ENCODE assay signal across 27 cellular contexts in genomic region chr11:69538840-69539239, GRCh38. TPM values are rescaled to one million over a fixed set of nuclear protein-coding genes. Genes with fewer than 3 reads are reported as not detected.
A peak's percentile ranks its signal among the peaks of the same experiment; 100 is the strongest.
DNase-seq lines count a peak whose midpoint lies in the region; ATAC-seq and TF ChIP-seq lines count a peak whose summit lies in the region.
"Had no signal": no experiment of that assay in that cellular context is flagged by ENCODE, and none has a peak within 500 bp of the region (broad histone marks: within the 10 kb centered on the region; RNA-seq: fewer than 3 reads in every experiment).

No MANE protein-coding gene starts in this region.

- no peak overlapping the region for H2BK5ac ChIP-seq in IMR-90 (ENCODE audit: low read depth, low read length, poor library complexity, severe bottlenecking)

- 91% methylated on average over 5 of the region's 8 CpGs; no CpG with 5 or more reads in 1 of the 2 experiments for WGBS in IMR-90 (ENCODE audit: extremely low coverage in 2 of 2, insufficient read length in 1 of 2), 2 experiments

- H4K20me1 ChIP-seq in IMR-90 (ENCODE audit: insufficient read depth, low read length) = no peaks in the 10 kb centered on the region

- H2BK15ac ChIP-seq in IMR-90 (ENCODE audit: low read depth, low read length) = no peak overlapping the region

- H3K4me3 ChIP-seq in IMR-90 (ENCODE audit: insufficient read depth, low read depth, low read length) = no peak overlapping the region
- H3K4me3 ChIP-seq: stomach had no signal

- no TSS peak for BruUV-seq in IMR-90 (replicated peaks; lab: Mats Ljungman, UMichigan)

- H3K9ac ChIP-seq in IMR-90 (ENCODE audit: low read depth, low read length) = no peak overlapping the region

- POLR2A ChIA-PET in IMR-90 (lab: Charles Lee; ENCODE audit: unreplicated experiment) = no interaction called here

- no peak overlapping the region for H3K4me2 ChIP-seq in IMR-90 (ENCODE audit: low read depth, low read length)

- no peak overlapping the region for H4K8ac ChIP-seq in IMR-90 (ENCODE audit: low read depth in 2 of 2, low read length in 2 of 2)

- H3K4me1 Mint-ChIP-seq in chondrocyte (ENCODE audit: low read depth) = peaks cover 27% of the 10 kb centered on the region

- H2BK120ac ChIP-seq in IMR-90 (ENCODE audit: low read depth, low read length) = no peak overlapping the region

- no peak overlapping the region for H3K4me3 Mint-ChIP-seq in chondrocyte (ENCODE audit: unreplicated experiment)
- H3K4me3 Mint-ChIP-seq: activated CD8-positive, alpha-beta T cell treated with anti-CD3 and anti-CD28 coated beads, Interleukin-2, amount 10 ng/mL, durations not matched to agents 7 days and 5 days; CD4-positive, alpha-beta memory T cell; H9 had no signal

- H3K56ac ChIP-seq in IMR-90 (ENCODE audit: extremely low read depth, insufficient read depth, low read length) = no peak overlapping the region

- H2AFZ ChIP-seq in IMR-90 (replicated peaks; ENCODE audit: low read length, poor library complexity) = peak overlapping the region; percentile 8

- no peak overlapping the region for H3K23ac ChIP-seq in IMR-90 (ENCODE audit: low read depth, low read length)

- intact Hi-C loops in IMR-90 (cut with micrococcal nuclease) = no loop called here

- H3K27me3 ChIP-seq in IMR-90 (ENCODE audit: control insufficient read depth, insufficient read depth, low read length) = peaks cover 2% of the 10 kb centered on the region; the same call in 1 of the 2 replicates
- H3K27me3 ChIP-seq: neutrophil had no signal

- DNase-seq in IMR-90 (no peak), chondrocyte (ENCODE audit: low spot score) (peak; percentile 79), islet precursor cell (peak; percentile 46), substantia nigra (lab: John Stamatoyannopoulos, UW) (peak in 11 of 49 donors; percentile 4 to 45 (median 20))
- no peak for DNase-seq in activated CD4-positive, alpha-beta T cell treated with anti-CD3 and anti-CD28 coated beads, Interleukin-2, amount 50 U/mL, for 48 hours
- DNase-seq: activated CD4-positive, CD25-positive, alpha-beta regulatory T cell treated with anti-CD3 and anti-CD28 coated beads, Interleukin-2, amount 50 U/mL, for 72 hours; activated CD8-positive, alpha-beta T cell treated with anti-CD3 and anti-CD28 coated beads, Interleukin-2, amount 10 ng/mL, durations not matched to agents 7 days and 5 days; activated naive CD4-positive, alpha-beta T cell; CD4-positive, alpha-beta memory T cell; H9; KBM-7; mammary epithelial cell; NCI-H146; NCI-H2171; NCI-H526 treated with DMSO at 0.1 percent for 48 hours; stomach; SW 1271 had no signal

- no peaks in the 10 kb centered on the region for H3K9me3 Mint-ChIP-seq in chondrocyte (ENCODE audit: low read depth)
- H3K9me3 Mint-ChIP-seq: H9 had no signal

- no peak for TF ChIP-seq RAD21 in IMR-90 (IDR thresholded peaks at IDR 0.05; ENCODE audit: low read length)

- ATAC-seq in IMR-90 (ENCODE audit: low read depth) = no peak
- ATAC-seq in GM21717 (IDR thresholded peaks at IDR 0.05; ENCODE audit: unreplicated experiment) = no peak
- no peak for ATAC-seq in GM21526 (IDR thresholded peaks at IDR 0.05; ENCODE audit: low FRiP score, unreplicated experiment)
- no peak for ATAC-seq in HG03565 (IDR thresholded peaks at IDR 0.05; ENCODE audit: unreplicated experiment)
- ATAC-seq: activated CD8-positive, alpha-beta T cell treated with anti-CD3 and anti-CD28 coated beads, Interleukin-2, amount 10 ng/mL, durations not matched to agents 7 days and 5 days had no signal

- H3K27me3 Mint-ChIP-seq in chondrocyte (ENCODE audit: low read depth) = no peaks in the 10 kb centered on the region

- dilution Hi-C loops in IMR-90 (cut with HindIII; ENCODE audit: low sequenced_read_pairs, unreplicated experiment) = no loop called here

- TF ChIP-seq CTCF in IMR-90 (conservative IDR thresholded peaks at IDR 0.05; ENCODE audit: low read depth, low read length) (no peak), chondrocyte (IDR thresholded peaks at IDR 0.05) (no peak)

- H3K4ac ChIP-seq in IMR-90 (ENCODE audit: low read depth, low read length) = no peak overlapping the region

- H2AK5ac ChIP-seq in IMR-90 (ENCODE audit: low read depth, low read length) = no peak overlapping the region

- no peaks in the 10 kb centered on the region for H3K9me1 ChIP-seq in IMR-90 (ENCODE audit: insufficient read depth, low read length)

- H2BK20ac ChIP-seq in IMR-90 (ENCODE audit: low read depth, low read length) = no peak overlapping the region

- H3K14ac ChIP-seq in IMR-90 (replicated peaks; ENCODE audit: low read depth, low read length) = no peak overlapping the region

- H3K27ac ChIP-seq in IMR-90 (ENCODE audit: insufficient read depth, low read length) = no peak overlapping the region
- H3K27ac ChIP-seq in substantia nigra (ENCODE audit: low read depth, low read length, poor library complexity, severe bottlenecking) = peak overlapping the region; percentile 51
- H3K27ac ChIP-seq: neutrophil, stomach had no signal

- no peaks in the 10 kb centered on the region for H3K9me3 ChIP-seq in IMR-90 (ENCODE audit: control insufficient read depth, insufficient read depth, low read length)
- H3K9me3 ChIP-seq: neutrophil, stomach had no signal

- H3K27ac Mint-ChIP-seq in chondrocyte (ENCODE audit: unreplicated experiment) = no peak overlapping the region
- H3K27ac Mint-ChIP-seq: activated CD8-positive, alpha-beta T cell treated with anti-CD3 and anti-CD28 coated beads, Interleukin-2, amount 10 ng/mL, durations not matched to agents 7 days and 5 days; CD4-positive, alpha-beta memory T cell had no signal

- CTCF ChIA-PET in IMR-90 (lab: Yijun Ruan, JAX) = no interaction called here

- H4K91ac ChIP-seq in IMR-90 (ENCODE audit: insufficient read depth, low read depth, low read length) = no peak overlapping the region

- no peaks in the 10 kb centered on the region for H3K79me1 ChIP-seq in IMR-90 (ENCODE audit: low read depth in 1 of 2, low read length in 2 of 2)

- H2AK9ac ChIP-seq in IMR-90 (replicated peaks; ENCODE audit: low read depth, low read length, poor library complexity) = no peak overlapping the region

- H3K36me3 Mint-ChIP-seq in chondrocyte (ENCODE audit: low read depth) = no peaks in the 10 kb centered on the region
- H3K36me3 Mint-ChIP-seq: CD4-positive, alpha-beta memory T cell had no signal

- in situ Hi-C loops in IMR-90 (cut with MboI; ENCODE audit: low sequenced_read_pairs) = no loop called here

- no peak overlapping the region for H4K5ac ChIP-seq in IMR-90 (ENCODE audit: low read depth, low read length)

- no peak overlapping the region for H3K18ac ChIP-seq in IMR-90 (ENCODE audit: low read depth, low read length)

- H3K36me3 ChIP-seq in IMR-90 (ENCODE audit: control insufficient read depth, insufficient read depth, low read length) = no peaks in the 10 kb centered on the region
- H3K36me3 ChIP-seq: neutrophil, stomach had no signal

- no peak for TF ChIP-seq POLR2A in IMR-90 (IDR thresholded peaks at IDR 0.05; ENCODE audit: low read depth, low read length)

- peaks cover 7% of the 10 kb centered on the region for H3K4me1 ChIP-seq in IMR-90 (ENCODE audit: control insufficient read depth, insufficient read depth, low read length)

TF ChIP-seq in IMR-90, 13 proteins besides CTCF, POLR2A, EP300 and RAD21:
- TF ChIP-seq RCOR1 (IDR thresholded peaks at IDR 0.05; ENCODE audit: insufficient replicate concordance, low read length) = no peak
- TF ChIP-seq MXI1 (IDR thresholded peaks at IDR 0.05; ENCODE audit: borderline replicate concordance, low read depth, low read length) = no peak

RNA-seq across cellular contexts. Expression of gene LINC01488, which starts 57.4 kb away (rescaled TPM):
- not detected in 2 replicates for total RNA-seq in IMR-90 (2012; rRNA removed)
- polyA plus RNA-seq in IMR-90 (2012; rRNA removed) = not detected in 2 replicates
- polyA plus RNA-seq in IMR-90 (2012; cell fraction: cytosol; rRNA removed) = not detected in 2 replicates
- not detected in 2 replicates for polyA plus RNA-seq in IMR-90 (2012; cell fraction: nucleus; rRNA removed; ENCODE audit: low replicate concordance)
- not detected in 3 replicates for total RNA-seq in chondrocyte
- total RNA-seq: activated CD8-positive, alpha-beta T cell treated with anti-CD3 and anti-CD28 coated beads, Interleukin-2, amount 10 ng/mL, durations not matched to agents 7 days and 5 days; bronchial epithelial cell; CD4-positive, alpha-beta memory T cell; epithelial cell of proximal tubule; fibroblast of villous mesenchyme; H9; mammary epithelial cell; myocyte; pulmonary artery endothelial cell; stomach; urinary bladder had no signal
- polyA plus RNA-seq: CD4-positive, alpha-beta memory T cell; mammary epithelial cell; stomach had no signal

Comparison
In these comparisons a context has a peak if more than half of its experiments do, and no peak if none do; other contexts are left out.
1. DNase-seq: peak in chondrocyte (single experiment) and islet precursor cell (single experiment); none in IMR-90 (single experiment) and activated CD4-positive, alpha-beta T cell treated with anti-CD3 and anti-CD28 coated beads, Interleukin-2, amount 50 U/mL, for 48 hours (0 of 2).